In the genomic region with DNA sequence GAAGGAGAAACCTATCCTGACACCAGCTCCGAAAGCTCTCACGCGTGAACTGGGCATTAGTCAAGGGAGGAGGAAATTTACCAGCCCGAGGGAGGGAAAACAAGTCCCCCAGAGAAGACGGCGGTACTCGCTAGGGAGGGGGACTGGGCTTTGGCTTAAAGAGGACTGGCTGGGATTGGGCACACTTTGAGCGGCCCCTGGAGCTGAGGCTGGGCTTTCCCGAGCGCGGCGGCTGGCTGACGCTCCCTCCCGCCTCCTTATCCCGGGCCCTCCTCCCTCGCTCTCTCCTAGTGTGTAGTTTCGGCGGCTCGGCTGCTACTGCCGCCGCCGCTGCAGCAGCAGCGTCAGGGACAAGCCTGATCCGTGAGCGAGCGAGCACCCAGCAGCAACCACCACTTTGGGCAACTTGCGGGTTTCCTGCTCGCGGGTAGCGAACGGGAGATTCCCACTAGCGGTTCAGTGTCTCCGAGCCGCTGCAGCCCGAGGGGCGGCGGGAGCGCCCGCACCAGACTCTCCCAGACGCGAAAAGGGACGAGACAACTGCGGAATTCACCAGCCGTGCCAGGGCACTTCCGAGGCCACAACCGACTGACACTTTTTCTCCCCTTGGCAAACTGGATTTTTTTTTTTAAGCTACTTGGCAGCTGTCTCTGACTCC, we compare ENCODE assay signal across 8 cellular contexts. TPM values are rescaled to one million over a fixed set of nuclear protein-coding genes. Genes with fewer than 3 reads are reported as not detected.
A peak's percentile ranks its signal among the peaks of the same experiment; 100 is the strongest.
DNase-seq lines count a peak whose midpoint lies in the region; ATAC-seq and TF ChIP-seq lines count a peak whose summit lies in the region.

No MANE protein-coding gene starts in this region.

- no peaks in the 10 kb centered on the region for H3K9me3 Mint-ChIP-seq in activated naive CD4-positive, alpha-beta T cell treated with anti-CD3 and anti-CD28 coated beads for 36 hours

- peak overlapping the region; percentile 60 for H3K27ac ChIP-seq in subcutaneous abdominal adipose tissue (ENCODE audit: low read depth, low read length)

- H3K36me3 ChIP-seq in subcutaneous abdominal adipose tissue (ENCODE audit: control insufficient read depth in 5 of 5, insufficient read depth in 5 of 5, low read length in 5 of 5) = no peaks in the 10 kb centered on the region

- peaks cover 2 to 79% (median 64%) of the 10 kb centered on the region in 5 donors for H3K4me1 ChIP-seq in subcutaneous abdominal adipose tissue (ENCODE audit: control insufficient read depth in 5 of 5, insufficient read depth in 5 of 5, low read length in 5 of 5)

- H3K4me1 Mint-ChIP-seq in activated naive CD4-positive, alpha-beta T cell treated with anti-CD3 and anti-CD28 coated beads for 36 hours (ENCODE audit: low read depth) = peaks cover 45% of the 10 kb centered on the region

- no peak overlapping the region for H3K27ac Mint-ChIP-seq in activated naive CD4-positive, alpha-beta T cell treated with anti-CD3 and anti-CD28 coated beads for 36 hours

- no peak for DNase-seq in activated naive CD4-positive, alpha-beta T cell treated with anti-CD3 and anti-CD28 coated beads for 36 hours
- no peak for DNase-seq in activated naive CD4-positive, alpha-beta T cell (lab: John Stamatoyannopoulos, UW)
- peak; percentile 71 for DNase-seq in NCI-H446 treated with DMSO at 0.1 percent for 48 hours (lab: John Stamatoyannopoulos, UW)
- peak; percentile 58 for DNase-seq in choroid plexus epithelial cell (ENCODE audit: low read depth)
- peak; percentile 12 for DNase-seq in kidney glomerular epithelial cell (lab: John Stamatoyannopoulos, UW)
- DNase-seq in DMS79 treated with DMSO at 0.1 percent for 48 hours (lab: John Stamatoyannopoulos, UW) = no peak

- TF ChIP-seq CTCF in choroid plexus epithelial cell (conservative IDR thresholded peaks at IDR 0.05; ENCODE audit: low read depth, low read length) = no peak

- H3K27me3 ChIP-seq in subcutaneous abdominal adipose tissue (ENCODE audit: control insufficient read depth in 5 of 5, insufficient read depth in 4 of 5, low read length in 5 of 5) = peaks cover 0 to 46% (median 27%) of the 10 kb centered on the region in 5 donors

- peaks cover 3% of the 10 kb centered on the region for H3K36me3 Mint-ChIP-seq in activated naive CD4-positive, alpha-beta T cell treated with anti-CD3 and anti-CD28 coated beads for 36 hours (ENCODE audit: low read depth)

- no peak for ATAC-seq in HG02623 (IDR thresholded peaks at IDR 0.05; ENCODE audit: unreplicated experiment)

- CTCF ChIA-PET in activated naive CD4-positive, alpha-beta T cell treated with anti-CD3 and anti-CD28 coated beads for 36 hours (lab: Charles Lee) = no interaction called here

- intact Hi-C loops in activated naive CD4-positive, alpha-beta T cell treated with anti-CD3 and anti-CD28 coated beads for 36 hours (cut with micrococcal nuclease) = loop anchor here (10.0 kb wide), 1 partner anchor 955 kb away; no protein-coding TSS in a partner anchor

- no peaks in the 10 kb centered on the region for H3K9me3 ChIP-seq in subcutaneous abdominal adipose tissue (ENCODE audit: control insufficient read depth in 5 of 5, low read length in 5 of 5)

- H3K4me3 Mint-ChIP-seq in activated naive CD4-positive, alpha-beta T cell treated with anti-CD3 and anti-CD28 coated beads for 36 hours = peak overlapping the region; percentile 41

- H3K9ac ChIP-seq in subcutaneous abdominal adipose tissue (ENCODE audit: low read length in 5 of 5) = peak overlapping the region in 2 of 5 donors; percentile 14 to 59

- peaks cover 62% of the 10 kb centered on the region for H3K27me3 Mint-ChIP-seq in activated naive CD4-positive, alpha-beta T cell treated with anti-CD3 and anti-CD28 coated beads for 36 hours (ENCODE audit: low read depth)

- H3K4me3 ChIP-seq in choroid plexus epithelial cell (ENCODE audit: low read depth, low read length) (peak overlapping the region; percentile 70), subcutaneous abdominal adipose tissue (ENCODE audit: low read depth in 1 of 5, low read length in 5 of 5) (peak overlapping the region; percentile 70 to 83 (median 79))

RNA-seq across cellular contexts. Expression of a gene that starts 0.7 kb away (rescaled TPM):
- total RNA-seq in activated naive CD4-positive, alpha-beta T cell treated with anti-CD3 and anti-CD28 coated beads for 36 hours = not detected

Comparison
In these comparisons a context has a peak if more than half of its experiments do, and no peak if none do; other contexts are left out.
1. DNase-seq: peak in NCI-H446 treated with DMSO at 0.1 percent for 48 hours (single experiment), choroid plexus epithelial cell (single experiment) and kidney glomerular epithelial cell (single experiment); none in activated naive CD4-positive, alpha-beta T cell treated with anti-CD3 and anti-CD28 coated beads for 36 hours (single experiment), activated naive CD4-positive, alpha-beta T cell (0 of 4) and DMS79 treated with DMSO at 0.1 percent for 48 hours (single experiment).